In the genomic region with DNA sequence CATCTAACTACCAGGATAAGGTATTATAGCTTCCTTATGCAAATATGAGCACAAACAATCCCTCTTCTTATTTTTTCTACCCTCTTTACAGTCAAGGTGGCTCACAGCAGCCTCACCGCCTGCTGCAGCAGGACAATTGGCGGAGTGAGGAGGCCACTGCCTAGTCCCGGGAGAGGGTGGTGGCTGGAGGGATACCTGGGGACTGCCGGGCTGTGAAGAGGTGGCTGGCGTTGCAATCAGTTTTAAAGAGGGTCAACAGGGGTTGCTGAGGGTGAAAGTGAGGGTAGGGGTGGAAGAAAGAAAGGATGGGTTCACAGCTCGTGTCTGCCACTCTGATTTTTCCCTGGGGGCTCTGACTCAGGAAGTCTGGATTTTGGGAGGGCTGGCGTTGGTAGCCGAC, we compare ENCODE assay signal across 25 cellular contexts.
DNase-seq lines count a peak whose midpoint lies in the region; ATAC-seq, FAIRE-seq and TF ChIP-seq lines count a peak whose summit lies in the region.
"Had no signal": no experiment of that assay in that cellular context is flagged by ENCODE, and none has a peak within 500 bp of the region (broad histone marks: within the 10 kb centered on the region; RNA-seq: fewer than 3 reads in every experiment).

No MANE protein-coding gene starts in this region.

- H3K27ac ChIP-seq in Peyer's patch: peak overlapping the region in 3 of 4 donors; percentile 63 to 91 (median 91)
- H3K27ac ChIP-seq in epithelial cell of prostate: peak overlapping the region; percentile 42
- H3K27ac ChIP-seq in neuronal stem cell (replicated peaks; ENCODE audit: low read length): no peak overlapping the region
- peak overlapping the region; percentile 8 for H3K27ac ChIP-seq in thymus (ENCODE audit: low read depth)
- H3K27ac ChIP-seq: PC-9, tibial nerve, VCaP had no signal

- FAIRE-seq in GM19239 (lab: Jason Lieb, UNC): no peak
- FAIRE-seq: endometrium, GM18507 had no signal

- no peak overlapping the region for H3K9ac ChIP-seq in neuronal stem cell (ENCODE audit: low read depth, low read length, poor library complexity)

- H2AK5ac ChIP-seq in neuronal stem cell (ENCODE audit: low read depth, low read length): peak overlapping the region; percentile 74

- H3K4me1 ChIP-seq in Peyer's patch (peaks cover 0 to 18% (median 0%) of the 10 kb centered on the region in 4 donors), neuronal stem cell (ENCODE audit: control insufficient read depth in 2 of 2, insufficient read depth in 1 of 2, low read depth in 1 of 2, low read length in 2 of 2) (peaks cover 0 to 3% of the 10 kb centered on the region in 2 donors), thymus (ENCODE audit: control insufficient read depth, insufficient read depth, low read length) (peaks cover 2% of the 10 kb centered on the region)

- H3K23ac ChIP-seq in neuronal stem cell (ENCODE audit: low read depth, low read length, poor library complexity): peak overlapping the region; percentile 82

- TF ChIP-seq POLR2A in Peyer's patch (IDR thresholded peaks at IDR 0.05): no peak

- H4K8ac ChIP-seq in neuronal stem cell (ENCODE audit: low read depth, low read length): no peak overlapping the region

- ATAC-seq in GM19324 (IDR thresholded peaks at IDR 0.05; ENCODE audit: low FRiP score, unreplicated experiment) (no peak), HG02798 (IDR thresholded peaks at IDR 0.05; ENCODE audit: poor library complexity, unreplicated experiment) (no peak)
- ATAC-seq: activated naive CD8-positive, alpha-beta T cell treated with anti-CD3 and anti-CD28 coated beads, Interleukin-2, amount 50 U/mL, for 24 hours had no signal

- no peak for TF ChIP-seq CTCF in Peyer's patch (IDR thresholded peaks at IDR 0.05)

- WGBS in neuronal stem cell (ENCODE audit: extremely low coverage in 2 of 2, insufficient read length in 2 of 2, insufficient replicate concordance in 1 of 2), 2 donors: no CpG with 5 or more reads among the region's 8 CpGs
- WGBS in thymus: 93% methylated on average over 8 of the region's 8 CpGs

- no peak for DNase-seq in Peyer's patch
- DNase-seq in epithelial cell of prostate (ENCODE audit: low read depth, low spot score): no peak
- DNase-seq in neuronal stem cell (ENCODE audit: low spot score): no peak
- no peak for DNase-seq in GM19239 (ENCODE audit: insufficient read length, low spot score)
- DNase-seq: activated CD4-positive, alpha-beta T cell treated with anti-CD3 and anti-CD28 coated beads, Interleukin-2, amount 10 ng/mL, durations not matched to agents 24 days and 14 days; activated naive CD8-positive, alpha-beta T cell treated with anti-CD3 and anti-CD28 coated beads, Interleukin-2, amount 50 U/mL, for 24 hours; activated T-cell treated with anti-CD3 and anti-CD28 coated beads, Interleukin-2, amount 50 U/mL, for 48 hours; COR-L47; dermis blood vessel endothelial cell; DMS79 treated with DMSO at 0.1 percent for 48 hours; islet precursor cell; Kasumi-1; NCI-H1694; NCI-H2171 treated with DMSO at 0.1 percent for 48 hours; NCI-H510A treated with DMSO at 0.1 percent for 48 hours; NK-92 treated with Interleukin-12 subunit alpha and Interleukin-12 subunit beta, amount 100 ng/mL, for 24 hours; PC-9; SHP77 treated with DMSO at 0.1 percent for 48 hours had no signal

- H2BK5ac ChIP-seq in neuronal stem cell (ENCODE audit: low read length): no peak overlapping the region

- no peak overlapping the region for H2BK120ac ChIP-seq in neuronal stem cell (ENCODE audit: low read depth, low read length)

- no peak overlapping the region for H3K14ac ChIP-seq in neuronal stem cell (ENCODE audit: low read length)

- H3K27me3 ChIP-seq in Peyer's patch: no peaks in the 10 kb centered on the region
- H3K27me3 ChIP-seq in neuronal stem cell (ENCODE audit: control insufficient read depth in 3 of 3, insufficient read depth in 3 of 3, low read depth in 1 of 3, low read length in 3 of 3): peaks cover 0 to 14% (median 9%) of the 10 kb centered on the region in 3 experiments
- H3K27me3 ChIP-seq in thymus (ENCODE audit: control insufficient read depth, insufficient read depth): no peaks in the 10 kb centered on the region
- H3K27me3 ChIP-seq: tibial nerve had no signal

- no peaks in the 10 kb centered on the region for H3K79me1 ChIP-seq in neuronal stem cell (ENCODE audit: low read depth, low read length)

- no peaks in the 10 kb centered on the region for H3K9me3 ChIP-seq in Peyer's patch
- H3K9me3 ChIP-seq in neuronal stem cell (replicated peaks in 1 of 2; ENCODE audit: control insufficient read depth in 2 of 2, insufficient read depth in 1 of 2, low read depth in 1 of 2, low read length in 2 of 2): no peaks in the 10 kb centered on the region
- no peaks in the 10 kb centered on the region for H3K9me3 ChIP-seq in thymus (ENCODE audit: control insufficient read depth)
- H3K9me3 ChIP-seq: tibial nerve had no signal

- no peak overlapping the region for H2BK15ac ChIP-seq in neuronal stem cell (ENCODE audit: low read length)

- no peak overlapping the region for H3K4me3 ChIP-seq in Peyer's patch
- no peak overlapping the region for H3K4me3 ChIP-seq in neuronal stem cell (ENCODE audit: low read length in 2 of 2)
- no peak overlapping the region for H3K4me3 ChIP-seq in thymus (ENCODE audit: low read length)
- H3K4me3 ChIP-seq: PC-9, tibial nerve had no signal

- H3K18ac ChIP-seq in neuronal stem cell (ENCODE audit: low read length): peak overlapping the region; percentile 35

- no peak overlapping the region for H2BK12ac ChIP-seq in neuronal stem cell (ENCODE audit: low read length)

- H4K91ac ChIP-seq in neuronal stem cell (ENCODE audit: low read depth, low read length, poor library complexity): no peak overlapping the region

- H3K36me3 ChIP-seq in Peyer's patch (no peaks in the 10 kb centered on the region), neuronal stem cell (replicated peaks in 1 of 2; ENCODE audit: control insufficient read depth in 2 of 2, insufficient read depth in 2 of 2, low read length in 2 of 2) (no peaks in the 10 kb centered on the region), thymus (ENCODE audit: control insufficient read depth, insufficient read depth) (no peaks in the 10 kb centered on the region)
- H3K36me3 ChIP-seq: tibial nerve had no signal

- no peak overlapping the region for H3K4me2 ChIP-seq in neuronal stem cell (ENCODE audit: insufficient read depth, low read length, poor library complexity, severe bottlenecking)
- H3K4me2 ChIP-seq: PC-9 had no signal

- H3K4ac ChIP-seq in neuronal stem cell (ENCODE audit: low read length): no peak overlapping the region

- no peak overlapping the region for H2AFZ ChIP-seq in neuronal stem cell (ENCODE audit: low read length)
- H2AFZ ChIP-seq: PC-9 had no signal
